8 cellular contexts compared by ENCODE assay signal in genomic region chr1:207825719-207826556, GRCh38.
DNase-seq lines count a peak whose midpoint lies in the region; ATAC-seq and TF ChIP-seq lines count a peak whose summit lies in the region.

No MANE protein-coding gene starts in this region.

- no peaks in the 10 kb centered on the region for H3K9me3 Mint-ChIP-seq in activated naive CD4-positive, alpha-beta T cell treated with anti-CD3 and anti-CD28 coated beads, Interleukin-2, amount 50 U/mL, for 72 hours

- H3K36me3 Mint-ChIP-seq in activated naive CD4-positive, alpha-beta T cell treated with anti-CD3 and anti-CD28 coated beads, Interleukin-2, amount 50 U/mL, for 72 hours = peaks cover 0 to 36% of the 10 kb centered on the region in 2 donors

- peak overlapping the region; percentile 94 to 97 for H3K27ac Mint-ChIP-seq in activated naive CD4-positive, alpha-beta T cell treated with anti-CD3 and anti-CD28 coated beads, Interleukin-2, amount 50 U/mL, for 72 hours

- ATAC-seq in GM18498 (IDR thresholded peaks at IDR 0.05; ENCODE audit: unreplicated experiment) (peak; percentile 70), HG02870 (IDR thresholded peaks at IDR 0.05; ENCODE audit: unreplicated experiment) (peak; percentile 64)
- peak; percentile 85 to 86 for ATAC-seq in activated naive CD4-positive, alpha-beta T cell treated with anti-CD3 and anti-CD28 coated beads, Interleukin-2, amount 50 U/mL, for 72 hours

- TF ChIP-seq POLR2A in Raji (IDR thresholded peaks at IDR 0.05; ENCODE audit: insufficient read depth, low read depth, low read length) = 0 out of 2 replicates have a peak, but pooled peaks have one; percentile 54

- peak; percentile 78 to 92 for DNase-seq in activated naive CD4-positive, alpha-beta T cell treated with anti-CD3 and anti-CD28 coated beads, Interleukin-2, amount 50 U/mL, for 72 hours (ENCODE audit: low spot score in 2 of 2)
- peak; percentile 83 for DNase-seq in iris pigment epithelial cell (ENCODE audit: low read depth)
- peak; percentile 80 for DNase-seq in stimulated activated CD4-positive, alpha-beta T cell treated with anti-CD3 and anti-CD28 coated beads, Interleukin-4, amount 100 ng/mL, for 1 hour
- no peak for DNase-seq in COR-L47 (lab: John Stamatoyannopoulos, UW)
- no peak for DNase-seq in cortex of kidney (lab: John Stamatoyannopoulos, UW)

Comparison
In these comparisons a context has a peak if more than half of its experiments do, and no peak if none do; other contexts are left out.
1. DNase-seq: peak in activated naive CD4-positive, alpha-beta T cell treated with anti-CD3 and anti-CD28 coated beads, Interleukin-2, amount 50 U/mL, for 72 hours (2 of 2), iris pigment epithelial cell (single experiment) and stimulated activated CD4-positive, alpha-beta T cell treated with anti-CD3 and anti-CD28 coated beads, Interleukin-4, amount 100 ng/mL, for 1 hour (single experiment); none in COR-L47 (single experiment) and cortex of kidney (single experiment).
2. Peak in every context shown above with its lines, with median percentiles within 50 percentile points of each other: ATAC-seq.